8 cellular contexts compared by ENCODE assay signal in the genomic region with DNA sequence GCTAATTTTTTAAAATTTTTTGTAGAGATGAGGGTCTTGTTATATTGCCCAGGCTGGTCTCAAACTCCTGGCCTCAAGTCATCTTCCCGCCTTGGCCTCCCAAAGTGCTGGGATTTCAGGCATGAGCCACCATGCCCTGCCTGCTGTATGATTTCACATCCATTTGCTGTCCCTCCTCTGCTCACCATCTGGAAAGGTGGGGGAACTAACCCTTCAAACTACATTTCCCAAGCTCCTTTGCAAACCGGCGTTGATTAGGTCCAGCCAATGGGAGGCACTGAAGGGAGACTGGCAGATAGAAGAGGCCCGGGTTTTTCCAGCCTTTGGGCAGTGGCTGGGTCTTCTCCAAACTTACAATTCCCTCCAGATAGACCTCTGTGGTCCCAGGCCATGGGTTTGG. TPM values are rescaled to one million over a fixed set of nuclear protein-coding genes. Genes with fewer than 3 reads are reported as not detected.
DNase-seq lines count a peak whose midpoint lies in the region; ATAC-seq and TF ChIP-seq lines count a peak whose summit lies in the region.

No MANE protein-coding gene starts in this region.

- intact Hi-C loops in transverse colon (cut with DNase I; ENCODE audit: low total_unique reads): no loop called here

- no peaks in the 10 kb centered on the region for H3K36me3 Mint-ChIP-seq in activated T-cell treated with anti-CD3 and anti-CD28 coated beads, Interleukin-2, amount 50 U/mL, for 24 hours (ENCODE audit: low read depth)

- no peaks in the 10 kb centered on the region for H3K4me1 Mint-ChIP-seq in activated T-cell treated with anti-CD3 and anti-CD28 coated beads, Interleukin-2, amount 50 U/mL, for 24 hours (ENCODE audit: low read depth)

- H3K9me3 ChIP-seq in RWPE2 (ENCODE audit: severe bottlenecking): no peaks in the 10 kb centered on the region
- H3K9me3 ChIP-seq in transverse colon: no peaks in the 10 kb centered on the region

- no peaks in the 10 kb centered on the region for H3K9me3 Mint-ChIP-seq in activated T-cell treated with anti-CD3 and anti-CD28 coated beads, Interleukin-2, amount 50 U/mL, for 24 hours

- no peak for TF ChIP-seq EP300 in transverse colon (IDR thresholded peaks at IDR 0.05; ENCODE audit: low read depth)

- no peak overlapping the region for H3K27ac Mint-ChIP-seq in activated T-cell treated with anti-CD3 and anti-CD28 coated beads, Interleukin-2, amount 50 U/mL, for 24 hours

- TF ChIP-seq CTCF in RWPE2 (IDR thresholded peaks at IDR 0.05; ENCODE audit: poor library complexity, severe bottlenecking) (no peak), fibroblast of the aortic adventitia (IDR thresholded peaks at IDR 0.05; ENCODE audit: insufficient read depth, low read length) (no peak), transverse colon (IDR thresholded peaks at IDR 0.05) (no peak)

- no peak overlapping the region for H3K27ac ChIP-seq in RWPE2 (ENCODE audit: poor library complexity, severe bottlenecking)
- H3K27ac ChIP-seq in transverse colon: no peak overlapping the region

- H3K27me3 Mint-ChIP-seq in activated T-cell treated with anti-CD3 and anti-CD28 coated beads, Interleukin-2, amount 50 U/mL, for 24 hours: no peaks in the 10 kb centered on the region

- no peak for TF ChIP-seq POLR2A in transverse colon (IDR thresholded peaks at IDR 0.05)

- H3K4me3 ChIP-seq in RWPE2 (ENCODE audit: severe bottlenecking) (no peak overlapping the region), fibroblast of the aortic adventitia (ENCODE audit: low read depth, low read length) (no peak overlapping the region), transverse colon (no peak overlapping the region)

- H3K4me3 Mint-ChIP-seq in activated T-cell treated with anti-CD3 and anti-CD28 coated beads, Interleukin-2, amount 50 U/mL, for 24 hours: no peak overlapping the region

- DNase-seq in Daoy (ENCODE audit: low read depth) (peak; percentile 69), HCEC 1CT (peak; percentile 34), RWPE2 (ENCODE audit: low spot score) (no peak), fibroblast of the aortic adventitia (ENCODE audit: low read depth) (peak; percentile 22), transverse colon (peak; percentile 13), occipital lobe (lab: John Stamatoyannopoulos, UW) (no peak)
- DNase-seq in activated T-cell treated with anti-CD3 and anti-CD28 coated beads, Interleukin-2, amount 50 U/mL, for 24 hours: no peak

- H3K36me3 ChIP-seq in RWPE2 (ENCODE audit: low read depth) (no peaks in the 10 kb centered on the region), transverse colon (no peaks in the 10 kb centered on the region)

- H3K27me3 ChIP-seq in RWPE2 (ENCODE audit: insufficient read depth, poor library complexity, severe bottlenecking) (no peaks in the 10 kb centered on the region), transverse colon (no peaks in the 10 kb centered on the region)

- H3K4me1 ChIP-seq in RWPE2 (ENCODE audit: insufficient read depth, poor library complexity, severe bottlenecking) (no peaks in the 10 kb centered on the region), transverse colon (no peaks in the 10 kb centered on the region)

- WGBS in transverse colon (ENCODE audit: low coverage in 1 of 2), 2 donors: 38% methylated on average over 4 of the region's 4 CpGs; no CpG with 5 or more reads in 1 of the 2 donors

- ATAC-seq in RWPE2 (ENCODE audit: low read depth) (peak; percentile 70; the same call in 2 of the 3 replicates), GM21367 (IDR thresholded peaks at IDR 0.05; ENCODE audit: unreplicated experiment) (no peak)

- in situ Hi-C loops in transverse colon (cut with MboI; ENCODE audit: low pct_ligation_motif_present in 1 of 4, low pct_unique_long_range_greater_than_20kb in 1 of 4, low sequenced_read_pairs in 3 of 4): no loop called here

RNA-seq across cellular contexts. Expression of a gene that starts 19.3 kb away (rescaled TPM):
- not detected in 2 replicates for total RNA-seq in Daoy (2014; rRNA removed; shearing (Covaris generic))
- total RNA-seq in fibroblast of the aortic adventitia (ENCODE audit: low replicate concordance) (not detected in 2 replicates), transverse colon (not detected), occipital lobe (not detected)

RNA-seq across cellular contexts. Expression of a gene that starts 22.3 kb away (rescaled TPM):
- total RNA-seq in Daoy (2014; rRNA removed; shearing (Covaris generic)): 0.11 TPM in 1 of 2 replicates, not detected in the other
- 0.49 and 0.54 TPM in 2 replicates for total RNA-seq in fibroblast of the aortic adventitia (ENCODE audit: low replicate concordance)
- total RNA-seq in transverse colon: under 1 TPM in 3 of 4 donors, not detected in 1; 0.32 to 0.55 (median 0.37) TPM
- 0.47 TPM for total RNA-seq in occipital lobe

Comparison
In these comparisons a context has a peak if more than half of its experiments do, and no peak if none do; other contexts are left out.
1. DNase-seq: peak in Daoy (single experiment), HCEC 1CT (single experiment), fibroblast of the aortic adventitia (single experiment) and transverse colon (single experiment); none in RWPE2 (single experiment), occipital lobe (single experiment) and activated T-cell treated with anti-CD3 and anti-CD28 coated beads, Interleukin-2, amount 50 U/mL, for 24 hours (single experiment).